1 cellular context compared by ENCODE assay signal in genomic region chr5:173742432-173742816, GRCh38.
TF ChIP-seq lines count a peak whose summit lies in the region.

No MANE protein-coding gene starts in this region.

TF ChIP-seq in GM23338, 12 proteins besides CTCF, POLR2A, EP300 and RAD21 (continued from another document):
- TF ChIP-seq ZNF462 (CRISPR knock-in tag; IDR thresholded peaks at IDR 0.05) = no peak
